ENCODE assay signal across 20 cellular contexts in the genomic region with DNA sequence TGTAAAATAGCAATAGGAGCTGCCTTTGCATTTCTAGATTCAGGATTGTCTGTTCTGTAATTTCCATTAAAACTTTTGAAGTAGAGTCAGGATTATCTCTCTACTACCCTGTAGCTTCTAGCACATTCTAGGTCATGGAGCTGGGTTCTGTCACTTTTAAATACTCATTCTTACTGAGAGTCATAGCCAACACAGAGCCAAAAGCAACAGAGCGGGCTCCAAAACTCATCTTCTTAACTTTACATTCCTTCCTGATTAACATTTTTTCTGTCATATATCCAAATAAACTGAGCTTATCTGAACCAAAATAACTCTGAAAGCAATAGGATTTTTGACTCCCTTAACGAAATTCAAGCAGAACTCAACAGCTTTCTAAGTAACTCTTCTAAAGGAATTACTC. TPM values are rescaled to one million over a fixed set of nuclear protein-coding genes. Genes with fewer than 3 reads are reported as not detected.
DNase-seq lines count a peak whose midpoint lies in the region; ATAC-seq and TF ChIP-seq lines count a peak whose summit lies in the region.
"Had no signal": no experiment of that assay in that cellular context is flagged by ENCODE, and none has a peak within 500 bp of the region (broad histone marks: within the 10 kb centered on the region; RNA-seq: fewer than 3 reads in every experiment).

No MANE protein-coding gene starts in this region.

- ATAC-seq in Right ventricle myocardium superior (ENCODE audit: poor library complexity) (peak; percentile 79), sciatic nerve (peak; percentile 72), HG02973 (IDR thresholded peaks at IDR 0.05; ENCODE audit: unreplicated experiment) (no peak), HG02759 (IDR thresholded peaks at IDR 0.05; ENCODE audit: unreplicated experiment) (no peak)
- ATAC-seq in activated T-cell treated with anti-CD3 and anti-CD28 coated beads, Interleukin-2, amount 50 U/mL, for 72 hours (replicated peaks in 1 of 2): no peak

- no peak overlapping the region for H3K27ac Mint-ChIP-seq in activated T-cell treated with anti-CD3 and anti-CD28 coated beads, Interleukin-2, amount 50 U/mL, for 72 hours
- H3K27ac Mint-ChIP-seq: stimulated activated naive CD8-positive, alpha-beta T cell treated with anti-CD3 and anti-CD28 coated beads, Interleukin-15, Interleukin-2, amounts not matched to agents 100 ng/mL and 50 ng/mL, for 24 hours had no signal

- in situ Hi-C loops in astrocyte of the cerebellum (cut with HindIII; ENCODE audit: low sequenced_read_pairs): no loop called here

- peak; percentile 90 for DNase-seq in EH (ENCODE audit: low read depth)
- peak; percentile 27 for DNase-seq in astrocyte of the cerebellum (ENCODE audit: low read depth)
- DNase-seq in Right ventricle myocardium superior: no peak
- DNase-seq in sciatic nerve (ENCODE audit: low spot score): no peak
- DNase-seq in iPS-NIHi11 (ENCODE audit: low spot score): no peak
- DNase-seq in activated T-cell treated with anti-CD3 and anti-CD28 coated beads, Interleukin-2, amount 50 U/mL, for 72 hours: no peak
- DNase-seq: activated naive CD4-positive, alpha-beta T cell treated with Interleukin-2 at 50 U/mL for 16 hours; central memory CD4-positive, alpha-beta T cell; DMS 273 treated with DMSO at 0.1 percent for 48 hours; hypothalamus; NCI-H1930; NCI-H524 treated with DMSO at 0.1 percent for 48 hours; occipital lobe; PC-9; SW 1271; WERI-Rb-1 had no signal

- no peak overlapping the region for H3K4me3 Mint-ChIP-seq in activated T-cell treated with anti-CD3 and anti-CD28 coated beads, Interleukin-2, amount 50 U/mL, for 72 hours
- H3K4me3 Mint-ChIP-seq: stimulated activated naive CD8-positive, alpha-beta T cell treated with anti-CD3 and anti-CD28 coated beads, Interleukin-15, Interleukin-2, amounts not matched to agents 100 ng/mL and 50 ng/mL, for 24 hours had no signal

- peaks cover 2 to 9% of the 10 kb centered on the region in 2 donors for H3K36me3 Mint-ChIP-seq in activated T-cell treated with anti-CD3 and anti-CD28 coated beads, Interleukin-2, amount 50 U/mL, for 72 hours (ENCODE audit: insufficient read depth in 2 of 2)

- H3K27me3 Mint-ChIP-seq in activated T-cell treated with anti-CD3 and anti-CD28 coated beads, Interleukin-2, amount 50 U/mL, for 72 hours (ENCODE audit: low read depth): no peaks in the 10 kb centered on the region
- H3K27me3 Mint-ChIP-seq: stimulated activated naive CD8-positive, alpha-beta T cell treated with anti-CD3 and anti-CD28 coated beads, Interleukin-15, Interleukin-2, amounts not matched to agents 100 ng/mL and 50 ng/mL, for 24 hours had no signal

- H3K4me1 Mint-ChIP-seq in activated T-cell treated with anti-CD3 and anti-CD28 coated beads, Interleukin-2, amount 50 U/mL, for 72 hours (ENCODE audit: low read depth): peaks cover 5% of the 10 kb centered on the region

- H3K9me3 Mint-ChIP-seq in activated T-cell treated with anti-CD3 and anti-CD28 coated beads, Interleukin-2, amount 50 U/mL, for 72 hours: no peaks in the 10 kb centered on the region
- H3K9me3 Mint-ChIP-seq: stimulated activated naive CD8-positive, alpha-beta T cell treated with anti-CD3 and anti-CD28 coated beads, Interleukin-15, Interleukin-2, amounts not matched to agents 100 ng/mL and 50 ng/mL, for 24 hours had no signal

- intact Hi-C loops in Right ventricle myocardium superior (cut with DNase I) (no loop called here), sciatic nerve (cut with DNase I) (no loop called here)

- H3K4me3 ChIP-seq in astrocyte of the cerebellum (ENCODE audit: low read depth, low read length): no peak overlapping the region
- H3K4me3 ChIP-seq: HAP-1, PC-9 had no signal

- TF ChIP-seq CTCF in astrocyte of the cerebellum (IDR thresholded peaks at IDR 0.05; ENCODE audit: low read depth, low read length, missing control alignments): no peak

RNA-seq across cellular contexts. Expression of a gene that starts 12.9 kb away (rescaled TPM):
- 72.0 TPM for total RNA-seq in Right ventricle myocardium superior
- total RNA-seq in sciatic nerve: 66.9 TPM
- total RNA-seq in activated T-cell treated with anti-CD3 and anti-CD28 coated beads, Interleukin-2, amount 50 U/mL, for 72 hours: 10 to 100 TPM; 22.0 to 30.1 TPM

RNA-seq across cellular contexts. Expression of a gene that starts 13.4 kb away (rescaled TPM):
- total RNA-seq in Right ventricle myocardium superior (5.1 TPM), sciatic nerve (11.9 TPM)
- total RNA-seq in activated T-cell treated with anti-CD3 and anti-CD28 coated beads, Interleukin-2, amount 50 U/mL, for 72 hours: 10 to 100 TPM; 26.1 to 26.5 TPM

Comparison
In these comparisons a context has a peak if more than half of its experiments do, and no peak if none do; other contexts are left out.
1. DNase-seq: peak in EH (single experiment) and astrocyte of the cerebellum (single experiment); none in Right ventricle myocardium superior (single experiment), sciatic nerve (single experiment), iPS-NIHi11 (single experiment) and activated T-cell treated with anti-CD3 and anti-CD28 coated beads, Interleukin-2, amount 50 U/mL, for 72 hours (0 of 2).
2. ATAC-seq: peak in Right ventricle myocardium superior (single experiment) and sciatic nerve (single experiment); none in HG02973 (single experiment), activated T-cell treated with anti-CD3 and anti-CD28 coated beads, Interleukin-2, amount 50 U/mL, for 72 hours (0 of 2) and HG02759 (single experiment).